Comparison of ENCODE assay signal across 2 cellular contexts in genomic region chr9:87896891-87897290, GRCh38.
TF ChIP-seq lines count a peak whose summit lies in the region.

No MANE protein-coding gene starts in this region.

TF ChIP-seq in HEK293T, 16 proteins besides CTCF, POLR2A, EP300 and RAD21:
- TF ChIP-seq ELF4 (IDR thresholded peaks at IDR 0.05), result no peak
- TF ChIP-seq BHLHE40 (IDR thresholded peaks at IDR 0.05; ENCODE audit: borderline replicate concordance), result no peak
- TF ChIP-seq SP1 (IDR thresholded peaks at IDR 0.05), result no peak
- no peak for TF ChIP-seq FOXA1 (IDR thresholded peaks at IDR 0.05)
- TF ChIP-seq L3MBTL2 (conservative IDR thresholded peaks at IDR 0.05), result no peak
- TF ChIP-seq ARNT (IDR thresholded peaks at IDR 0.05), result no peak
- TF ChIP-seq SUZ12 (IDR thresholded peaks at IDR 0.05), result no peak
- no peak for TF ChIP-seq HDGF (IDR thresholded peaks at IDR 0.05; ENCODE audit: borderline replicate concordance)
- no peak for TF ChIP-seq FOXM1 (IDR thresholded peaks at IDR 0.05; ENCODE audit: borderline replicate concordance)
- no peak for TF ChIP-seq FOXK2 (IDR thresholded peaks at IDR 0.05)
- no peak for TF ChIP-seq PKNOX1 (IDR thresholded peaks at IDR 0.05)
- TF ChIP-seq LEF1 (IDR thresholded peaks at IDR 0.05; ENCODE audit: borderline replicate concordance), result no peak
- no peak for TF ChIP-seq ZNF384 (IDR thresholded peaks at IDR 0.05)
- no peak for TF ChIP-seq CTBP1 (IDR thresholded peaks at IDR 0.05; ENCODE audit: borderline replicate concordance)
- no peak for TF ChIP-seq NFRKB (IDR thresholded peaks at IDR 0.05)
- TF ChIP-seq TARDBP (IDR thresholded peaks at IDR 0.05), result no peak
TF ChIP-seq in HEK293T: peak in this region for 0.

TF ChIP-seq in H1, 55 proteins besides CTCF, POLR2A, EP300 and RAD21:
- TF ChIP-seq ATF3 (IDR thresholded peaks at IDR 0.05; ENCODE audit: insufficient read depth, low read depth, low read length) (no peak), SUZ12 (IDR thresholded peaks at IDR 0.05; ENCODE audit: low read length) (no peak)
